11 cellular contexts compared by ENCODE assay signal in the genomic region with DNA sequence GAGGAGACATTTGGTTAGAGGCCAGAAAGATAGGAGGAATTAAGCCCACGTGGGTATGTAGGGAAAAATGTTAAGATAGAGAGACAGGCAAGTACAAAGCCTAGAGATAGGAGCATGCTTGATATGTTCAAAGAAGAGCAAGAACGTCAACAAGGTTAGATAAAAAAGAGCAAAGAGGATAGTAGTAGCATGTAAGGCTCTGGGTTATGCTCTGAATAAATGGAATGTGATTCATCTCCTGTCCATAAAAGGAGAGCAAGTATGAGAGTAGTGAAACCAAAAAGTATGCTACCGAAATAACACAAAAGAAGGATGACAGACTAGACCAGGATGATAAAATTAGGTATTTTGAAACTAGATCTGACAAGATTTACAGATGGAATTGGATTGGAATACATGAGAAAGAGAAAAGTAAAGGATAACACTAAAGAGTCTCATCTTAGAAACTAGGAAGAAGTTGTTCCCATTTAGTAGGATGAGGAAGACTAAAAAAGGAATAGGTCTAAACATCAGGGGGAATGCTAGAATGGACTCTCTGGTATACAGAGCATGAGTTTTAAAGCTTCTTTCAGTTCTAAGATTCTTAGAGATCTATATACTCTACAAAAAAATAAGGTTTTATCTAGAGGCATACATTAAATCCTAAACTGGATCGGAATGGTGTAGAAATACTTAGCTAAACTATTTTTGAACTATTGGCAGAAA. TPM values are rescaled to one million over a fixed set of nuclear protein-coding genes. Genes with fewer than 3 reads are reported as not detected.
A peak's percentile ranks its signal among the peaks of the same experiment; 100 is the strongest.
DNase-seq lines count a peak whose midpoint lies in the region; ATAC-seq and TF ChIP-seq lines count a peak whose summit lies in the region.
"Had no signal": no experiment of that assay in that cellular context is flagged by ENCODE, and none has a peak within 500 bp of the region (broad histone marks: within the 10 kb centered on the region; RNA-seq: fewer than 3 reads in every experiment).

No MANE protein-coding gene starts in this region.

- H3K27ac Mint-ChIP-seq in endodermal cell = peak overlapping the region; percentile 0
- H3K27ac Mint-ChIP-seq: neural progenitor cell had no signal

- 80% methylated on average over 3 to 4 of the region's 4 CpGs for WGBS in endodermal cell (ENCODE audit: insufficient coverage in 1 of 2, insufficient read length in 1 of 2), 2 experiments

- H3K36me3 Mint-ChIP-seq in activated T-cell treated with anti-CD3 and anti-CD28 coated beads, Interleukin-2, amount 50 U/mL, for 4 hours (ENCODE audit: insufficient read depth) = peaks cover 35% of the 10 kb centered on the region
- H3K36me3 Mint-ChIP-seq in endodermal cell (ENCODE audit: low read depth) = peaks cover 43% of the 10 kb centered on the region

- peaks cover 4% of the 10 kb centered on the region for H3K4me1 ChIP-seq in endodermal cell (ENCODE audit: control insufficient read depth, insufficient read depth, low read length)
- H3K4me1 ChIP-seq: BLaER1, neural progenitor cell had no signal

- no peaks in the 10 kb centered on the region for H3K9me3 ChIP-seq in SK-N-MC (ENCODE audit: low read depth, low read length)
- no peaks in the 10 kb centered on the region for H3K9me3 ChIP-seq in endodermal cell (ENCODE audit: control insufficient read depth, low read length)
- H3K9me3 ChIP-seq: BLaER1 had no signal

- no peak overlapping the region for H3K4me3 Mint-ChIP-seq in activated T-cell treated with anti-CD3 and anti-CD28 coated beads, Interleukin-2, amount 50 U/mL, for 4 hours
- H3K4me3 Mint-ChIP-seq in endodermal cell = no peak overlapping the region
- H3K4me3 Mint-ChIP-seq: neural progenitor cell had no signal

- DNase-seq in activated T-cell treated with anti-CD3 and anti-CD28 coated beads, Interleukin-2, amount 50 U/mL, for 4 hours = no peak
- no peak for DNase-seq in activated T-cell treated with anti-CD3 and anti-CD28 coated beads, Interleukin-2, amount 50 U/mL, for 1 hour
- DNase-seq in SK-N-MC (ENCODE audit: low read depth, low spot score) = no peak
- no peak for DNase-seq in endodermal cell
- peak; percentile 6 for DNase-seq in putamen (ENCODE audit: low spot score)
- DNase-seq in iPS-NIHi7 (ENCODE audit: extremely low spot score) = no peak
- DNase-seq in midbrain (lab: John Stamatoyannopoulos, UW) = no peak
- DNase-seq: islet precursor cell had no signal

- H3K9ac ChIP-seq in SK-N-MC (ENCODE audit: insufficient read length) = no peak overlapping the region
- no peak overlapping the region for H3K9ac ChIP-seq in endodermal cell (ENCODE audit: extremely low read depth, low read length, poor library complexity, severe bottlenecking)
- H3K9ac ChIP-seq: BLaER1, neural progenitor cell had no signal

- H3K27ac ChIP-seq in SK-N-MC (peak overlapping the region; percentile 15; the same call in 1 of the 2 replicates), endodermal cell (ENCODE audit: low read depth, low read length) (no peak overlapping the region)
- H3K27ac ChIP-seq: BLaER1, neural progenitor cell had no signal

- no peaks in the 10 kb centered on the region for H3K27me3 Mint-ChIP-seq in activated T-cell treated with anti-CD3 and anti-CD28 coated beads, Interleukin-2, amount 50 U/mL, for 4 hours (ENCODE audit: low read depth)
- no peaks in the 10 kb centered on the region for H3K27me3 Mint-ChIP-seq in endodermal cell (ENCODE audit: insufficient read depth)

- no peaks in the 10 kb centered on the region for H3K9me3 Mint-ChIP-seq in activated T-cell treated with anti-CD3 and anti-CD28 coated beads, Interleukin-2, amount 50 U/mL, for 4 hours
- H3K9me3 Mint-ChIP-seq in endodermal cell = no peaks in the 10 kb centered on the region
- H3K9me3 Mint-ChIP-seq: neural progenitor cell had no signal

- no peak for TF ChIP-seq CTCF in endodermal cell (conservative IDR thresholded peaks at IDR 0.05)

- ATAC-seq in activated T-cell treated with anti-CD3 and anti-CD28 coated beads, Interleukin-2, amount 50 U/mL, for 4 hours = peak; percentile 43 to 48
- no peak for ATAC-seq in HG02610 (IDR thresholded peaks at IDR 0.05; ENCODE audit: unreplicated experiment)

- H3K36me3 ChIP-seq in SK-N-MC (ENCODE audit: insufficient read depth, low read length) = peaks cover 69% of the 10 kb centered on the region
- H3K36me3 ChIP-seq in endodermal cell (ENCODE audit: control insufficient read depth, insufficient read depth, low read length) = peaks cover 76% of the 10 kb centered on the region

- H3K4me3 ChIP-seq in SK-N-MC (no peak overlapping the region), endodermal cell (ENCODE audit: low read length) (peak overlapping the region; percentile 2)
- H3K4me3 ChIP-seq: BLaER1, neural progenitor cell had no signal

- H3K27me3 ChIP-seq in endodermal cell (ENCODE audit: control insufficient read depth, insufficient read depth, low read length, poor library complexity, severe bottlenecking) = no peaks in the 10 kb centered on the region
- H3K27me3 ChIP-seq: BLaER1, neural progenitor cell had no signal

- H3K4me1 Mint-ChIP-seq in activated T-cell treated with anti-CD3 and anti-CD28 coated beads, Interleukin-2, amount 50 U/mL, for 4 hours (ENCODE audit: low read depth) = peaks cover 10% of the 10 kb centered on the region
- H3K4me1 Mint-ChIP-seq in endodermal cell = peaks cover 14% of the 10 kb centered on the region
- H3K4me1 Mint-ChIP-seq: neural progenitor cell had no signal

RNA-seq across cellular contexts. Expression of gene TRPM7, which starts 59.1 kb away (rescaled TPM):
- total RNA-seq in activated T-cell treated with anti-CD3 and anti-CD28 coated beads, Interleukin-2, amount 50 U/mL, for 4 hours = 10 to 100 TPM; 42.5 to 46.4 (median 42.6) TPM
- total RNA-seq in endodermal cell = 10 to 100 TPM; 42.7 to 46.4 TPM
- polyA plus RNA-seq in endodermal cell (2013, experiment 1 of 2) = 19.6 TPM
- polyA plus RNA-seq in endodermal cell (2013, experiment 2 of 2) = 16.8 TPM
